ENCODE assay signal across 1 cellular context in genomic region chr1:205775015-205775716, GRCh38.
TF ChIP-seq lines count a peak whose summit lies in the region.

RAB29 (minus strand) TSS chr1:205775482; CDS start chr1:205774956, 526 bp downstream.

TF ChIP-seq in HepG2, 621 proteins besides CTCF, POLR2A, EP300 and RAD21 (continued from another document and continues in another):
- TF ChIP-seq LRRFIP1 (CRISPR knock-in tag; conservative IDR thresholded peaks at IDR 0.05) = no peak
- TF ChIP-seq ZBTB43 (CRISPR knock-in tag; conservative IDR thresholded peaks at IDR 0.05) = no peak
- no peak for TF ChIP-seq HNRNPH1 (optimal IDR thresholded peaks at IDR 0.05; ENCODE audit: low read depth, low read length)
- no peak for TF ChIP-seq RORA (CRISPR knock-in tag; IDR thresholded peaks at IDR 0.05)
- TF ChIP-seq ETV6 (CRISPR knock-in tag; conservative IDR thresholded peaks at IDR 0.05) = no peak
- no peak for TF ChIP-seq ZFP36L2 (CRISPR knock-in tag; IDR thresholded peaks at IDR 0.05)
- TF ChIP-seq KLF11 (CRISPR knock-in tag; IDR thresholded peaks at IDR 0.05) = no peak
- peak; percentile 99 for TF ChIP-seq ZNF143 (CRISPR knock-in tag; IDR thresholded peaks at IDR 0.05)
- TF ChIP-seq BRD4 (CRISPR knock-in tag; IDR thresholded peaks at IDR 0.05) = no peak
- no peak for TF ChIP-seq ZNF292 (CRISPR knock-in tag; IDR thresholded peaks at IDR 0.05; ENCODE audit: borderline replicate concordance, low read depth)
- no peak for TF ChIP-seq ZKSCAN8 (CRISPR knock-in tag; IDR thresholded peaks at IDR 0.05; ENCODE audit: borderline replicate concordance)
- TF ChIP-seq MBD4 (IDR thresholded peaks at IDR 0.05; ENCODE audit: borderline replicate concordance, low read length) = no peak
- peak; percentile 77 for TF ChIP-seq IRF2 (CRISPR knock-in tag; IDR thresholded peaks at IDR 0.05)
- no peak for TF ChIP-seq CENPBD1 (CRISPR knock-in tag; IDR thresholded peaks at IDR 0.05; ENCODE audit: borderline replicate concordance, low read depth)
- TF ChIP-seq SNAI1 (CRISPR knock-in tag; IDR thresholded peaks at IDR 0.05; ENCODE audit: borderline replicate concordance) = 0 out of 2 replicates have a peak, but pooled peaks have one; percentile 56
- no peak for TF ChIP-seq GTF3A (CRISPR knock-in tag; conservative IDR thresholded peaks at IDR 0.05)
- no peak for TF ChIP-seq ZNF7 (CRISPR knock-in tag; IDR thresholded peaks at IDR 0.05)
- TF ChIP-seq ZNF510 (CRISPR knock-in tag; IDR thresholded peaks at IDR 0.05; ENCODE audit: low read depth) = no peak
- no peak for TF ChIP-seq ZNF703 (CRISPR knock-in tag; IDR thresholded peaks at IDR 0.05; ENCODE audit: borderline replicate concordance)
- no peak for TF ChIP-seq ZNF704 (CRISPR knock-in tag; IDR thresholded peaks at IDR 0.05; ENCODE audit: borderline replicate concordance)
- no peak for TF ChIP-seq TFDP2 (CRISPR knock-in tag; IDR thresholded peaks at IDR 0.05)
- no peak for TF ChIP-seq JUN (CRISPR knock-in tag; IDR thresholded peaks at IDR 0.05)
- TF ChIP-seq RNF219 (CRISPR knock-in tag; IDR thresholded peaks at IDR 0.05) = no peak
- no peak for TF ChIP-seq ZMYM4 (CRISPR knock-in tag; IDR thresholded peaks at IDR 0.05)
- peak; percentile 28; the same call in 1 of the 2 replicates for TF ChIP-seq ZNF652 (CRISPR knock-in tag; IDR thresholded peaks at IDR 0.05; ENCODE audit: borderline replicate concordance, low read depth)
- TF ChIP-seq ZNF710 (CRISPR knock-in tag; IDR thresholded peaks at IDR 0.05; ENCODE audit: borderline replicate concordance) = peak; percentile 63; the same call in 1 of the 2 replicates
- TF ChIP-seq ZNF879 (CRISPR knock-in tag; IDR thresholded peaks at IDR 0.05) = no peak
- TF ChIP-seq ZNF563 (CRISPR knock-in tag; IDR thresholded peaks at IDR 0.05) = no peak
- TF ChIP-seq ZNF562 (CRISPR knock-in tag; IDR thresholded peaks at IDR 0.05; ENCODE audit: borderline replicate concordance) = no peak
- TF ChIP-seq SP5 (CRISPR knock-in tag; IDR thresholded peaks at IDR 0.05; ENCODE audit: borderline replicate concordance, low read depth) = no peak
- TF ChIP-seq SKIL (CRISPR knock-in tag; IDR thresholded peaks at IDR 0.05; ENCODE audit: borderline replicate concordance) = no peak
- peak; percentile 69; the same call in 1 of the 2 replicates for TF ChIP-seq ZBTB7A (CRISPR knock-in tag; IDR thresholded peaks at IDR 0.05)
- TF ChIP-seq EHMT2 (IDR thresholded peaks at IDR 0.05; ENCODE audit: borderline replicate concordance, low read depth, low read length) = no peak
- TF ChIP-seq PRDM10 (CRISPR knock-in tag; IDR thresholded peaks at IDR 0.05; ENCODE audit: low read depth) = peak; percentile 64; the same call in 1 of the 2 replicates
- no peak for TF ChIP-seq ZUFSP (CRISPR knock-in tag; IDR thresholded peaks at IDR 0.05; ENCODE audit: borderline replicate concordance)
- TF ChIP-seq FOXP1 (IDR thresholded peaks at IDR 0.05) = no peak
- no peak for TF ChIP-seq FOXP1 (CRISPR knock-in tag; IDR thresholded peaks at IDR 0.05)
- TF ChIP-seq ERF (CRISPR knock-in tag; IDR thresholded peaks at IDR 0.05) = no peak
- TF ChIP-seq HOXA3 (CRISPR knock-in tag; IDR thresholded peaks at IDR 0.05) = peak; percentile 44; the same call in 1 of the 2 replicates
- TF ChIP-seq KDM6A (CRISPR knock-in tag; IDR thresholded peaks at IDR 0.05; ENCODE audit: low read depth) = no peak
- no peak for TF ChIP-seq NONO (IDR thresholded peaks at IDR 0.05)
- TF ChIP-seq NONO (CRISPR knock-in tag; conservative IDR thresholded peaks at IDR 0.05) = peak; percentile 48; the same call in 1 of the 2 replicates
- TF ChIP-seq FIP1L1 (IDR thresholded peaks at IDR 0.05; ENCODE audit: borderline replicate concordance, insufficient read depth, low read depth, low read length) = 0 out of 2 replicates have a peak, but pooled peaks have one; percentile 59
- TF ChIP-seq RBAK (CRISPR knock-in tag; IDR thresholded peaks at IDR 0.05) = no peak
- 0 out of 2 replicates have a peak, but pooled peaks have one; percentile 39 for TF ChIP-seq ZNF614 (CRISPR knock-in tag; IDR thresholded peaks at IDR 0.05; ENCODE audit: borderline replicate concordance)
- TF ChIP-seq ZFY (CRISPR knock-in tag; IDR thresholded peaks at IDR 0.05) = no peak
- no peak for TF ChIP-seq ZSCAN9 (CRISPR knock-in tag; IDR thresholded peaks at IDR 0.05; ENCODE audit: borderline replicate concordance)
